1 cellular context compared by ENCODE assay signal in the genomic region with DNA sequence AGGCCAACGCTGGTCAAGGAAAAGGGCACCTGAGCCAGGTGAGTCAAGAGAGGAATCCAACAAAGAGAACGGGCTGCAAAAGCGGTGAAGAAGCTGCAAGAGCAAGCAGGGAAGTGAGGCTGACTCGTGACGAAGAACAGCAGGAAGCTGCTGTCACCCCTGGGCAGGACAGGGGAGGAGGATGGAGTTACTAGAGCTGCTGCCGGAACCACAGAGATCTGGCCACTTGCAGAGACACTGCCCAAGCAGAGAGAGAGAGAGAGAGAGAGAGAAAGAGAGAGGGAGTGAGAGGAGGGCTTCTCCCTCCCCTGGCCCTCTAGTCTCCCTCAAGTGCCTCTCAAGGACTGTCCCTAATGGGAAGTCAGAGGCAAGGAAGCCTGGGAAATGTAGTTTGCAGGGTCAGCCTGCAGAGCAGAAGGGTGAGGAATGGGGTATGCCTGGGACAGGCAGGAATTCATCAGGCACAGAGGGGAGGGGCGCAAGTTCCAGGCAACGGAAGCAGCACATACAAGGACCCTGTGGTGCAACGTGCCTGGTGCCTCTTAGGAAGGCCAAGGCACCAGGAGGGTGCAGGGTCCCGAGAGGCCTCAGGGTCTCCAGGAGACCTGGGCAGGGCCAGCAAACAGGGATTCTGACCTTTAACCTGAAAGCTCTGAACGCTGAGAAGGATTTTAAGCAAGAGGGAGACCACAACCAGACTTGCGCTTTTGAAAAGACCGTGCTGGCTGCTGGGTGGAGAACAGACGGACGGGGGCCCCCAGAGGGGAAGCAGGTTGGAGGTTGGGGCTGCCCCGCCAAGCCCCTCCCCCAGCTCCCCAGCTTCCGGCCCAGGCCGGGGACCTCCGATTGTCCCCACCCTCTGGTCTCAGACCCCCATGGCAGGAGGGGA.
A peak's percentile ranks its signal among the peaks of the same experiment; 100 is the strongest.
TF ChIP-seq lines count a peak whose summit lies in the region.

No MANE protein-coding gene starts in this region.

TF ChIP-seq in HepG2, 621 proteins besides CTCF, POLR2A, EP300 and RAD21 (continued from another document and continues in another):
- TF ChIP-seq, protein P1, sequence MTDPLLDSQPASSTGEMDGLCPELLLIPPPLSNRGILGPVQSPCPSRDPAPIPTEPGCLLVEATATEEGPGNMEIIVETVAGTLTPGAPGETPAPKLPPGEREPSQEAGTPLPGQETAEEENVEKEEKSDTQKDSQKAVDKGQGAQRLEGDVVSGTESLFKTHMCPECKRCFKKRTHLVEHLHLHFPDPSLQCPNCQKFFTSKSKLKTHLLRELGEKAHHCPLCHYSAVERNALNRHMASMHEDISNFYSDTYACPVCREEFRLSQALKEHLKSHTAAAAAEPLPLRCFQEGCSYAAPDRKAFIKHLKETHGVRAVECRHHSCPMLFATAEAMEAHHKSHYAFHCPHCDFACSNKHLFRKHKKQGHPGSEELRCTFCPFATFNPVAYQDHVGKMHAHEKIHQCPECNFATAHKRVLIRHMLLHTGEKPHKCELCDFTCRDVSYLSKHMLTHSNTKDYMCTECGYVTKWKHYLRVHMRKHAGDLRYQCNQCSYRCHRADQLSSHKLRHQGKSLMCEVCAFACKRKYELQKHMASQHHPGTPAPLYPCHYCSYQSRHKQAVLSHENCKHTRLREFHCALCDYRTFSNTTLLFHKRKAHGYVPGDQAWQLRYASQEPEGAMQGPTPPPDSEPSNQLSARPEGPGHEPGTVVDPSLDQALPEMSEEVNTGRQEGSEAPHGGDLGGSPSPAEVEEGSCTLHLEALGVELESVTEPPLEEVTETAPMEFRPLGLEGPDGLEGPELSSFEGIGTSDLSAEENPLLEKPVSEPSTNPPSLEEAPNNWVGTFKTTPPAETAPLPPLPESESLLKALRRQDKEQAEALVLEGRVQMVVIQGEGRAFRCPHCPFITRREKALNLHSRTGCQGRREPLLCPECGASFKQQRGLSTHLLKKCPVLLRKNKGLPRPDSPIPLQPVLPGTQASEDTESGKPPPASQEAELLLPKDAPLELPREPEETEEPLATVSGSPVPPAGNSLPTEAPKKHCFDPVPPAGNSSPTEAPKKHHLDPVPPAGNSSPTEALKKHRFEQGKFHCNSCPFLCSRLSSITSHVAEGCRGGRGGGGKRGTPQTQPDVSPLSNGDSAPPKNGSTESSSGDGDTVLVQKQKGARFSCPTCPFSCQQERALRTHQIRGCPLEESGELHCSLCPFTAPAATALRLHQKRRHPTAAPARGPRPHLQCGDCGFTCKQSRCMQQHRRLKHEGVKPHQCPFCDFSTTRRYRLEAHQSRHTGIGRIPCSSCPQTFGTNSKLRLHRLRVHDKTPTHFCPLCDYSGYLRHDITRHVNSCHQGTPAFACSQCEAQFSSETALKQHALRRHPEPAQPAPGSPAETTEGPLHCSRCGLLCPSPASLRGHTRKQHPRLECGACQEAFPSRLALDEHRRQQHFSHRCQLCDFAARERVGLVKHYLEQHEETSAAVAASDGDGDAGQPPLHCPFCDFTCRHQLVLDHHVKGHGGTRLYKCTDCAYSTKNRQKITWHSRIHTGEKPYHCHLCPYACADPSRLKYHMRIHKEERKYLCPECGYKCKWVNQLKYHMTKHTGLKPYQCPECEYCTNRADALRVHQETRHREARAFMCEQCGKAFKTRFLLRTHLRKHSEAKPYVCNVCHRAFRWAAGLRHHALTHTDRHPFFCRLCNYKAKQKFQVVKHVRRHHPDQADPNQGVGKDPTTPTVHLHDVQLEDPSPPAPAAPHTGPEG (CRISPR knock-in tag; IDR thresholded peaks at IDR 0.05), result 0 out of 2 replicates have a peak, but pooled peaks have one; percentile 38
- TF ChIP-seq TCF7L2 (IDR thresholded peaks at IDR 0.05; ENCODE audit: low read depth, low read length), result no peak
- TF ChIP-seq, protein P2, sequence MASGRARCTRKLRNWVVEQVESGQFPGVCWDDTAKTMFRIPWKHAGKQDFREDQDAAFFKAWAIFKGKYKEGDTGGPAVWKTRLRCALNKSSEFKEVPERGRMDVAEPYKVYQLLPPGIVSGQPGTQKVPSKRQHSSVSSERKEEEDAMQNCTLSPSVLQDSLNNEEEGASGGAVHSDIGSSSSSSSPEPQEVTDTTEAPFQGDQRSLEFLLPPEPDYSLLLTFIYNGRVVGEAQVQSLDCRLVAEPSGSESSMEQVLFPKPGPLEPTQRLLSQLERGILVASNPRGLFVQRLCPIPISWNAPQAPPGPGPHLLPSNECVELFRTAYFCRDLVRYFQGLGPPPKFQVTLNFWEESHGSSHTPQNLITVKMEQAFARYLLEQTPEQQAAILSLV (CRISPR knock-in tag; IDR thresholded peaks at IDR 0.05; ENCODE audit: borderline replicate concordance), result peak; percentile 47; the same call in 1 of the 2 replicates
- TF ChIP-seq SOX6 (IDR thresholded peaks at IDR 0.05), result no peak
- peak; percentile 67 for TF ChIP-seq SOX6 (CRISPR knock-in tag; IDR thresholded peaks at IDR 0.05)
- TF ChIP-seq SP140L (CRISPR knock-in tag; IDR thresholded peaks at IDR 0.05; ENCODE audit: borderline replicate concordance), result 0 out of 2 replicates have a peak, but pooled peaks have one; percentile 59
- TF ChIP-seq NCOR1 (IDR thresholded peaks at IDR 0.05; ENCODE audit: borderline replicate concordance, low read length), result no peak
- no peak for TF ChIP-seq GTF3A (CRISPR knock-in tag; conservative IDR thresholded peaks at IDR 0.05)
- 0 out of 2 replicates have a peak, but pooled peaks have one; percentile 90 for TF ChIP-seq NFIB (CRISPR knock-in tag; IDR thresholded peaks at IDR 0.05; ENCODE audit: borderline replicate concordance)
- no peak for TF ChIP-seq ZNF121 (CRISPR knock-in tag; IDR thresholded peaks at IDR 0.05)
- no peak for TF ChIP-seq PCBP2 (optimal IDR thresholded peaks at IDR 0.05; ENCODE audit: low read depth, low read length, poor library complexity, severe bottlenecking)
- TF ChIP-seq, protein P3, sequence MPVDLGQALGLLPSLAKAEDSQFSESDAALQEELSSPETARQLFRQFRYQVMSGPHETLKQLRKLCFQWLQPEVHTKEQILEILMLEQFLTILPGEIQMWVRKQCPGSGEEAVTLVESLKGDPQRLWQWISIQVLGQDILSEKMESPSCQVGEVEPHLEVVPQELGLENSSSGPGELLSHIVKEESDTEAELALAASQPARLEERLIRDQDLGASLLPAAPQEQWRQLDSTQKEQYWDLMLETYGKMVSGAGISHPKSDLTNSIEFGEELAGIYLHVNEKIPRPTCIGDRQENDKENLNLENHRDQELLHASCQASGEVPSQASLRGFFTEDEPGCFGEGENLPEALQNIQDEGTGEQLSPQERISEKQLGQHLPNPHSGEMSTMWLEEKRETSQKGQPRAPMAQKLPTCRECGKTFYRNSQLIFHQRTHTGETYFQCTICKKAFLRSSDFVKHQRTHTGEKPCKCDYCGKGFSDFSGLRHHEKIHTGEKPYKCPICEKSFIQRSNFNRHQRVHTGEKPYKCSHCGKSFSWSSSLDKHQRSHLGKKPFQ (CRISPR knock-in tag; IDR thresholded peaks at IDR 0.05; ENCODE audit: insufficient replicate concordance), result peak; percentile 68
- TF ChIP-seq, protein P4, sequence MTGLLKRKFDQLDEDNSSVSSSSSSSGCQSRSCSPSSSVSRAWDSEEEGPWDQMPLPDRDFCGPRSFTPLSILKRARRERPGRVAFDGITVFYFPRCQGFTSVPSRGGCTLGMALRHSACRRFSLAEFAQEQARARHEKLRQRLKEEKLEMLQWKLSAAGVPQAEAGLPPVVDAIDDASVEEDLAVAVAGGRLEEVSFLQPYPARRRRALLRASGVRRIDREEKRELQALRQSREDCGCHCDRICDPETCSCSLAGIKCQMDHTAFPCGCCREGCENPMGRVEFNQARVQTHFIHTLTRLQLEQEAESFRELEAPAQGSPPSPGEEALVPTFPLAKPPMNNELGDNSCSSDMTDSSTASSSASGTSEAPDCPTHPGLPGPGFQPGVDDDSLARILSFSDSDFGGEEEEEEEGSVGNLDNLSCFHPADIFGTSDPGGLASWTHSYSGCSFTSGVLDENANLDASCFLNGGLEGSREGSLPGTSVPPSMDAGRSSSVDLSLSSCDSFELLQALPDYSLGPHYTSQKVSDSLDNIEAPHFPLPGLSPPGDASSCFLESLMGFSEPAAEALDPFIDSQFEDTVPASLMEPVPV (CRISPR knock-in tag; IDR thresholded peaks at IDR 0.05), result no peak
- TF ChIP-seq, protein P5, sequence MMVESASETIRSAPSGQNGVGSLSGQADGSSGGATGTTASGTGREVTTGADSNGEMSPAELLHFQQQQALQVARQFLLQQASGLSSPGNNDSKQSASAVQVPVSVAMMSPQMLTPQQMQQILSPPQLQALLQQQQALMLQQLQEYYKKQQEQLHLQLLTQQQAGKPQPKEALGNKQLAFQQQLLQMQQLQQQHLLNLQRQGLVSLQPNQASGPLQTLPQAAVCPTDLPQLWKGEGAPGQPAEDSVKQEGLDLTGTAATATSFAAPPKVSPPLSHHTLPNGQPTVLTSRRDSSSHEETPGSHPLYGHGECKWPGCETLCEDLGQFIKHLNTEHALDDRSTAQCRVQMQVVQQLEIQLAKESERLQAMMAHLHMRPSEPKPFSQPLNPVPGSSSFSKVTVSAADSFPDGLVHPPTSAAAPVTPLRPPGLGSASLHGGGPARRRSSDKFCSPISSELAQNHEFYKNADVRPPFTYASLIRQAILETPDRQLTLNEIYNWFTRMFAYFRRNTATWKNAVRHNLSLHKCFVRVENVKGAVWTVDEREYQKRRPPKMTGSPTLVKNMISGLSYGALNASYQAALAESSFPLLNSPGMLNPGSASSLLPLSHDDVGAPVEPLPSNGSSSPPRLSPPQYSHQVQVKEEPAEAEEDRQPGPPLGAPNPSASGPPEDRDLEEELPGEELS (CRISPR knock-in tag; IDR thresholded peaks at IDR 0.05), result peak; percentile 31; the same call in 1 of the 2 replicates
- TF ChIP-seq, protein P6, sequence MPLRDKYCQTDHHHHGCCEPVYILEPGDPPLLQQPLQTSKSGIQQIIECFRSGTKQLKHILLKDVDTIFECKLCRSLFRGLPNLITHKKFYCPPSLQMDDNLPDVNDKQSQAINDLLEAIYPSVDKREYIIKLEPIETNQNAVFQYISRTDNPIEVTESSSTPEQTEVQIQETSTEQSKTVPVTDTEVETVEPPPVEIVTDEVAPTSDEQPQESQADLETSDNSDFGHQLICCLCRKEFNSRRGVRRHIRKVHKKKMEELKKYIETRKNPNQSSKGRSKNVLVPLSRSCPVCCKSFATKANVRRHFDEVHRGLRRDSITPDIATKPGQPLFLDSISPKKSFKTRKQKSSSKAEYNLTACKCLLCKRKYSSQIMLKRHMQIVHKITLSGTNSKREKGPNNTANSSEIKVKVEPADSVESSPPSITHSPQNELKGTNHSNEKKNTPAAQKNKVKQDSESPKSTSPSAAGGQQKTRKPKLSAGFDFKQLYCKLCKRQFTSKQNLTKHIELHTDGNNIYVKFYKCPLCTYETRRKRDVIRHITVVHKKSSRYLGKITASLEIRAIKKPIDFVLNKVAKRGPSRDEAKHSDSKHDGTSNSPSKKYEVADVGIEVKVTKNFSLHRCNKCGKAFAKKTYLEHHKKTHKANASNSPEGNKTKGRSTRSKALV (CRISPR knock-in tag; IDR thresholded peaks at IDR 0.05), result 0 out of 2 replicates have a peak, but pooled peaks have one; percentile 30
- TF ChIP-seq ZKSCAN1 (IDR thresholded peaks at IDR 0.05; ENCODE audit: low read length), result no peak
- peak; percentile 74; the same call in 1 of the 2 replicates for TF ChIP-seq ZMYM2 (CRISPR knock-in tag; IDR thresholded peaks at IDR 0.05)
- TF ChIP-seq ELF1 (CRISPR knock-in tag; IDR thresholded peaks at IDR 0.05), result peak; percentile 87
- TF ChIP-seq, protein P7, sequence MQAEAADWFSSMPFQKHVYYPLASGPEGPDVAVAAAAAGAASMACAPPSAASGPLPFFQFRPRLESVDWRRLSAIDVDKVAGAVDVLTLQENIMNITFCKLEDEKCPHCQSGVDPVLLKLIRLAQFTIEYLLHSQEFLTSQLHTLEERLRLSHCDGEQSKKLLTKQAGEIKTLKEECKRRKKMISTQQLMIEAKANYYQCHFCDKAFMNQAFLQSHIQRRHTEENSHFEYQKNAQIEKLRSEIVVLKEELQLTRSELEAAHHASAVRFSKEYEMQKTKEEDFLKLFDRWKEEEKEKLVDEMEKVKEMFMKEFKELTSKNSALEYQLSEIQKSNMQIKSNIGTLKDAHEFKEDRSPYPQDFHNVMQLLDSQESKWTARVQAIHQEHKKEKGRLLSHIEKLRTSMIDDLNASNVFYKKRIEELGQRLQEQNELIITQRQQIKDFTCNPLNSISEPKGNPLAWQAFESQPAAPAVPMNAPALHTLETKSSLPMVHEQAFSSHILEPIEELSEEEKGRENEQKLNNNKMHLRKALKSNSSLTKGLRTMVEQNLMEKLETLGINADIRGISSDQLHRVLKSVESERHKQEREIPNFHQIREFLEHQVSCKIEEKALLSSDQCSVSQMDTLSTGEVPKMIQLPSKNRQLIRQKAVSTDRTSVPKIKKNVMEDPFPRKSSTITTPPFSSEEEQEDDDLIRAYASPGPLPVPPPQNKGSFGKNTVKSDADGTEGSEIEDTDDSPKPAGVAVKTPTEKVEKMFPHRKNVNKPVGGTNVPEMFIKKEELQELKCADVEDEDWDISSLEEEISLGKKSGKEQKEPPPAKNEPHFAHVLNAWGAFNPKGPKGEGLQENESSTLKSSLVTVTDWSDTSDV (CRISPR knock-in tag; IDR thresholded peaks at IDR 0.05), result no peak
- peak; percentile 27; the same call in 1 of the 2 replicates for TF ChIP-seq ZNF678 (CRISPR knock-in tag; IDR thresholded peaks at IDR 0.05)
- peak; percentile 40 for TF ChIP-seq KDM4B (CRISPR knock-in tag; IDR thresholded peaks at IDR 0.05)
- TF ChIP-seq, protein P8, sequence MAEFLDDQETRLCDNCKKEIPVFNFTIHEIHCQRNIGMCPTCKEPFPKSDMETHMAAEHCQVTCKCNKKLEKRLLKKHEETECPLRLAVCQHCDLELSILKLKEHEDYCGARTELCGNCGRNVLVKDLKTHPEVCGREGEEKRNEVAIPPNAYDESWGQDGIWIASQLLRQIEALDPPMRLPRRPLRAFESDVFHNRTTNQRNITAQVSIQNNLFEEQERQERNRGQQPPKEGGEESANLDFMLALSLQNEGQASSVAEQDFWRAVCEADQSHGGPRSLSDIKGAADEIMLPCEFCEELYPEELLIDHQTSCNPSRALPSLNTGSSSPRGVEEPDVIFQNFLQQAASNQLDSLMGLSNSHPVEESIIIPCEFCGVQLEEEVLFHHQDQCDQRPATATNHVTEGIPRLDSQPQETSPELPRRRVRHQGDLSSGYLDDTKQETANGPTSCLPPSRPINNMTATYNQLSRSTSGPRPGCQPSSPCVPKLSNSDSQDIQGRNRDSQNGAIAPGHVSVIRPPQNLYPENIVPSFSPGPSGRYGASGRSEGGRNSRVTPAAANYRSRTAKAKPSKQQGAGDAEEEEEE (CRISPR knock-in tag; IDR thresholded peaks at IDR 0.05; ENCODE audit: borderline replicate concordance), result peak; percentile 57; the same call in 1 of the 2 replicates
- TF ChIP-seq ZNF329 (CRISPR knock-in tag; IDR thresholded peaks at IDR 0.05; ENCODE audit: low read depth), result no peak
- TF ChIP-seq ZNF143 (CRISPR knock-in tag; IDR thresholded peaks at IDR 0.05), result peak; percentile 96
- no peak for TF ChIP-seq STAT5B (CRISPR knock-in tag; IDR thresholded peaks at IDR 0.05)
- no peak for TF ChIP-seq ZNF816 (CRISPR knock-in tag; IDR thresholded peaks at IDR 0.05; ENCODE audit: borderline replicate concordance)
- TF ChIP-seq ZBTB20 (CRISPR knock-in tag; IDR thresholded peaks at IDR 0.05; ENCODE audit: borderline replicate concordance, low read depth), result peak; percentile 62
- peak; percentile 84 for TF ChIP-seq NR2C2 (CRISPR knock-in tag; IDR thresholded peaks at IDR 0.05; ENCODE audit: borderline replicate concordance)
- TF ChIP-seq ZNF253 (CRISPR knock-in tag; IDR thresholded peaks at IDR 0.05; ENCODE audit: borderline replicate concordance), result no peak
- TF ChIP-seq, protein P9, sequence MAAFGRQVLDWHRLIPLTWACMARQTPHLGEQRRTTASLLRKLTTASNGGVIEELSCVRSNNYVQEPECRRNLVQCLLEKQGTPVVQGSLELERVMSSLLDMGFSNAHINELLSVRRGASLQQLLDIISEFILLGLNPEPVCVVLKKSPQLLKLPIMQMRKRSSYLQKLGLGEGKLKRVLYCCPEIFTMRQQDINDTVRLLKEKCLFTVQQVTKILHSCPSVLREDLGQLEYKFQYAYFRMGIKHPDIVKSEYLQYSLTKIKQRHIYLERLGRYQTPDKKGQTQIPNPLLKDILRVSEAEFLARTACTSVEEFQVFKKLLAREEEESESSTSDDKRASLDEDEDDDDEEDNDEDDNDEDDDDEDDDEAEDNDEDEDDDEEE (CRISPR knock-in tag; IDR thresholded peaks at IDR 0.05), result no peak
- TF ChIP-seq, protein P10, sequence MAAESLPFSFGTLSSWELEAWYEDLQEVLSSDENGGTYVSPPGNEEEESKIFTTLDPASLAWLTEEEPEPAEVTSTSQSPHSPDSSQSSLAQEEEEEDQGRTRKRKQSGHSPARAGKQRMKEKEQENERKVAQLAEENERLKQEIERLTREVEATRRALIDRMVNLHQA (CRISPR knock-in tag; IDR thresholded peaks at IDR 0.05), result no peak; the same call in 1 of the 2 replicates
